ENCODE assay signal across 15 cellular contexts in genomic region chr13:76848596-76848995, GRCh38. TPM values are rescaled to one million over a fixed set of nuclear protein-coding genes. Genes with fewer than 3 reads are reported as not detected.
DNase-seq lines count a peak whose midpoint lies in the region; ATAC-seq, FAIRE-seq and TF ChIP-seq lines count a peak whose summit lies in the region.
"Had no signal": no experiment of that assay in that cellular context is flagged by ENCODE, and none has a peak within 500 bp of the region (broad histone marks: within the 10 kb centered on the region; RNA-seq: fewer than 3 reads in every experiment).

No MANE protein-coding gene starts in this region.

- DNase-seq in A673 (ENCODE audit: low spot score) (peak; percentile 24), Kasumi-1 (lab: John Stamatoyannopoulos, UW) (peak; percentile 39 to 56), SIG-M5 (lab: John Stamatoyannopoulos, UW) (peak; percentile 27), foreskin fibroblast (peak; percentile 71 to 86), T-helper 9 cell (no peak), GM12891 (ENCODE audit: insufficient read length, low spot score) (no peak)
- DNase-seq in activated CD8-positive, alpha-beta memory T cell treated with anti-CD3 and anti-CD28 coated beads, Interleukin-2, amount 50 U/mL, for 4 hours = no peak
- DNase-seq in stimulated activated naive CD8-positive, alpha-beta T cell treated with anti-CD3 and anti-CD28 coated beads, Interleukin-15, Interleukin-2, amounts not matched to agents 100 U/mL and 50 U/mL, for 24 hours = no peak
- DNase-seq: activated naive CD4-positive, alpha-beta T cell treated with anti-CD3 and anti-CD28 coated beads for 36 hours; central memory CD4-positive, alpha-beta T cell; EL; erythroblast; NCI-H1048; OCI-M1; stimulated activated naive B cell treated with anti-CD40 and anti-IgM and Interleukin-4, amounts not matched to agents 10 μg/mL and 1 μg/mL and 100 μg/mL, for 72 hours had no signal

- intact Hi-C loops in A673 (cut with micrococcal nuclease; ENCODE audit: unreplicated experiment) = no loop called here

- no peaks in the 10 kb centered on the region for H3K4me1 ChIP-seq in A673 (ENCODE audit: insufficient read depth, low read length, poor library complexity, severe bottlenecking)

- BruUV-seq in A673 (replicated peaks; lab: Mats Ljungman, UMichigan) = no TSS peak

- H3K9me3 ChIP-seq in A673 (ENCODE audit: low read depth, low read length, poor library complexity, severe bottlenecking) = no peaks in the 10 kb centered on the region

- no peak overlapping the region for H3K4me3 ChIP-seq in A673 (ENCODE audit: low read depth, low read length, poor library complexity, severe bottlenecking)
- H3K4me3 ChIP-seq in foreskin fibroblast (ENCODE audit: low read depth in 1 of 2, low read length in 2 of 2) = no peak overlapping the region

- H3K27me3 ChIP-seq in A673 (replicated peaks; ENCODE audit: insufficient read depth, low read depth, low read length, poor library complexity) = no peaks in the 10 kb centered on the region

- CTCF ChIA-PET in A673 (lab: Charles Lee) = no interaction called here

- no peak for TF ChIP-seq CTCF in A673 (conservative IDR thresholded peaks at IDR 0.05; ENCODE audit: low read depth, low read length)
- no peak for TF ChIP-seq CTCF in foreskin fibroblast (IDR thresholded peaks at IDR 0.05; ENCODE audit: low read depth, low read length)

- TF ChIP-seq POLR2A in GM12891 (IDR thresholded peaks at IDR 0.05; ENCODE audit: low read depth, low read length) = no peak

- POLR2A ChIA-PET in A673 (lab: Charles Lee; ENCODE audit: low non-redundant PET) = no interaction called here

- no peak overlapping the region for H3K27ac ChIP-seq in A673 (ENCODE audit: low read depth, low read length, poor library complexity, severe bottlenecking)

- FAIRE-seq in GM12891 (lab: Jason Lieb, UNC) = no peak

- ATAC-seq in stimulated activated naive CD8-positive, alpha-beta T cell treated with anti-CD3 and anti-CD28 coated beads, Interleukin-15, Interleukin-2, amounts not matched to agents 100 U/mL and 50 U/mL, for 24 hours = no peak
- ATAC-seq: stimulated activated naive B cell treated with anti-CD40 and anti-IgM and Interleukin-4, amounts not matched to agents 10 μg/mL and 1 μg/mL and 100 μg/mL, for 72 hours had no signal

- H3K36me3 ChIP-seq in A673 (ENCODE audit: insufficient read depth, low read length, poor library complexity, severe bottlenecking) = no peaks in the 10 kb centered on the region

TF ChIP-seq in GM12891, 5 proteins besides CTCF, POLR2A, EP300 and RAD21:
- no peak for TF ChIP-seq PAX5 (IDR thresholded peaks at IDR 0.05; ENCODE audit: insufficient read depth, low read length, severe bottlenecking)
- no peak for TF ChIP-seq POLR2AphosphoS5 (IDR thresholded peaks at IDR 0.05; ENCODE audit: low read depth, low read length)
- TF ChIP-seq TAF1 (IDR thresholded peaks at IDR 0.05; ENCODE audit: low read depth, low read length) = no peak
- TF ChIP-seq POU2F2 (IDR thresholded peaks at IDR 0.05; ENCODE audit: low read depth, low read length) = no peak
- TF ChIP-seq SPI1 (IDR thresholded peaks at IDR 0.05; ENCODE audit: low read depth, low read length) = no peak

RNA-seq across cellular contexts. Expression of gene KCTD12, which starts 37.6 kb away (rescaled TPM):
- 1.9 and 3.5 TPM in 2 replicates for total RNA-seq in A673 (2021)
- polyA plus RNA-seq in GM12891 (2012; ENCODE audit: low read depth, missing spikeins) = 3.0 TPM

Comparison
In these comparisons a context has a peak if more than half of its experiments do, and no peak if none do; other contexts are left out.
1. DNase-seq: peak in A673 (single experiment), Kasumi-1 (2 of 2), SIG-M5 (single experiment) and foreskin fibroblast (2 of 2); none in T-helper 9 cell (single experiment), activated CD8-positive, alpha-beta memory T cell treated with anti-CD3 and anti-CD28 coated beads, Interleukin-2, amount 50 U/mL, for 4 hours (single experiment), stimulated activated naive CD8-positive, alpha-beta T cell treated with anti-CD3 and anti-CD28 coated beads, Interleukin-15, Interleukin-2, amounts not matched to agents 100 U/mL and 50 U/mL, for 24 hours (single experiment) and GM12891 (single experiment).